In genomic region chr15:43508421-43508820, GRCh38 we compare ENCODE assay signal across 19 cellular contexts. TPM values are rescaled to one million over a fixed set of nuclear protein-coding genes. Genes with fewer than 3 reads are reported as not detected.
DNase-seq lines count a peak whose midpoint lies in the region; ATAC-seq and TF ChIP-seq lines count a peak whose summit lies in the region.
"Had no signal": no experiment of that assay in that cellular context is flagged by ENCODE, and none has a peak within 500 bp of the region (broad histone marks: within the 10 kb centered on the region; RNA-seq: fewer than 3 reads in every experiment).

No MANE protein-coding gene starts in this region.

- H3K4me3 Mint-ChIP-seq in T-helper 1 cell treated with Interleukin-12 subunit alpha and Interleukin-12 subunit beta and Interleukin-4 antibody, amounts not matched to agents 30 μg/mL and 1 μg/mL, for 36 hours = peak overlapping the region; percentile 56
- H3K4me3 Mint-ChIP-seq in Calu3 (ENCODE audit: low read depth, unreplicated experiment) = no peak overlapping the region
- H3K4me3 Mint-ChIP-seq: activated CD8-positive, alpha-beta T cell treated with anti-CD3 and anti-CD28 coated beads for 36 hours had no signal

- H3K27me3 Mint-ChIP-seq in T-helper 1 cell treated with Interleukin-12 subunit alpha and Interleukin-12 subunit beta and Interleukin-4 antibody, amounts not matched to agents 30 μg/mL and 1 μg/mL, for 36 hours (ENCODE audit: low read depth) = no peaks in the 10 kb centered on the region
- peaks cover 20% of the 10 kb centered on the region for H3K27me3 Mint-ChIP-seq in Calu3 (ENCODE audit: unreplicated experiment)

- peaks cover 21% of the 10 kb centered on the region for H3K4me1 ChIP-seq in hepatocyte (ENCODE audit: insufficient read depth)

- intact Hi-C loops in Calu3 (cut with micrococcal nuclease; ENCODE audit: unreplicated experiment) = no loop called here

- CTCF ChIA-PET in Calu3 (lab: Charles Lee) = no interaction called here

- no peak for ATAC-seq in GM21367 (IDR thresholded peaks at IDR 0.05; ENCODE audit: unreplicated experiment)
- ATAC-seq: activated CD8-positive, alpha-beta T cell treated with anti-CD3 and anti-CD28 coated beads for 36 hours; GM12878; mucosa of descending colon had no signal

- no peak overlapping the region for H3K4me3 ChIP-seq in SK-N-MC
- H3K4me3 ChIP-seq in hepatocyte = no peak overlapping the region
- no peak overlapping the region for H3K4me3 ChIP-seq in skin epidermis
- H3K4me3 ChIP-seq: GM12878, mucosa of descending colon had no signal

- no peak overlapping the region for H3K4me2 ChIP-seq in hepatocyte
- H3K4me2 ChIP-seq: KMS-11 had no signal

- TF ChIP-seq CTCF in hepatocyte (IDR thresholded peaks at IDR 0.05; ENCODE audit: poor library complexity) = no peak
- TF ChIP-seq CTCF in Calu3 (IDR thresholded peaks at IDR 0.05; ENCODE audit: unreplicated experiment) = no peak

- H3K9ac ChIP-seq in SK-N-MC (ENCODE audit: insufficient read length) = no peak overlapping the region
- H3K9ac ChIP-seq: KMS-11 had no signal

- no peaks in the 10 kb centered on the region for H3K79me2 ChIP-seq in hepatocyte

- H3K4me1 Mint-ChIP-seq in T-helper 1 cell treated with Interleukin-12 subunit alpha and Interleukin-12 subunit beta and Interleukin-4 antibody, amounts not matched to agents 30 μg/mL and 1 μg/mL, for 36 hours (ENCODE audit: low read depth) = peaks cover 38% of the 10 kb centered on the region
- H3K4me1 Mint-ChIP-seq in Calu3 (ENCODE audit: low read depth, unreplicated experiment) = peaks cover 10% of the 10 kb centered on the region

- 57% methylated on average over 1 of the region's 1 CpG for WGBS in hepatocyte (ENCODE audit: low lambda C conversion rate, missing lambda C conversion rate)

- H3K36me3 Mint-ChIP-seq in T-helper 1 cell treated with Interleukin-12 subunit alpha and Interleukin-12 subunit beta and Interleukin-4 antibody, amounts not matched to agents 30 μg/mL and 1 μg/mL, for 36 hours (ENCODE audit: low read depth) = peaks cover 11% of the 10 kb centered on the region
- H3K36me3 Mint-ChIP-seq in Calu3 (ENCODE audit: insufficient read depth, unreplicated experiment) = peaks cover 16% of the 10 kb centered on the region

- H3K36me3 ChIP-seq in SK-N-MC (ENCODE audit: insufficient read depth, low read length) (no peaks in the 10 kb centered on the region), hepatocyte (replicated peaks; ENCODE audit: insufficient read depth, low read depth) (no peaks in the 10 kb centered on the region)

- no peaks in the 10 kb centered on the region for H3K9me2 ChIP-seq in hepatocyte (replicated peaks; ENCODE audit: insufficient read depth)

- no peaks in the 10 kb centered on the region for H4K20me1 ChIP-seq in hepatocyte (ENCODE audit: insufficient read depth, poor library complexity, severe bottlenecking)

- H3K27ac Mint-ChIP-seq in T-helper 1 cell treated with Interleukin-12 subunit alpha and Interleukin-12 subunit beta and Interleukin-4 antibody, amounts not matched to agents 30 μg/mL and 1 μg/mL, for 36 hours = peak overlapping the region; percentile 9
- H3K27ac Mint-ChIP-seq in Calu3 (ENCODE audit: unreplicated experiment) = no peak overlapping the region
- H3K27ac Mint-ChIP-seq: activated CD8-positive, alpha-beta T cell treated with anti-CD3 and anti-CD28 coated beads for 36 hours; activated T-helper 1 cell treated with anti-CD3 and anti-CD28 coated beads, Interleukin-12 subunit alpha, Interleukin-12 subunit beta, Interleukin-2, Interleukin-4 antibody, amounts not matched to agents 30 ng/mL and 10 ng/mL and 1 ng/mL, durations not matched to agents 14 hours and 24 hours and 36 hours had no signal

- H3K27ac ChIP-seq in SK-N-MC (peak overlapping the region; percentile 40; the same call in 1 of the 2 replicates), hepatocyte (peak overlapping the region; percentile 91), skin epidermis (peak overlapping the region in 14 of 21 experiments; percentile 7 to 88 (median 51))
- H3K27ac ChIP-seq: HL-60, KMS-11 had no signal

- BruUV-seq in Calu3 (replicated peaks; lab: Mats Ljungman, UMichigan) = no TSS peak

- no peak overlapping the region for H2AFZ ChIP-seq in hepatocyte

- H3K27me3 ChIP-seq in hepatocyte = peaks cover 4% of the 10 kb centered on the region

- DNase-seq in T-helper 1 cell = no peak
- no peak for DNase-seq in SK-N-MC (ENCODE audit: low read depth, low spot score)
- DNase-seq in hepatocyte (ENCODE audit: low spot score) = no peak
- no peak for DNase-seq in Calu3
- no peak for DNase-seq in NCI-H1417 (lab: John Stamatoyannopoulos, UW)
- DNase-seq: activated CD8-positive, alpha-beta T cell treated with anti-CD3 and anti-CD28 coated beads for 36 hours; Caco-2; cortex of kidney; GOT3; kidney glomerular epithelial cell; mucosa of descending colon; SIG-M5 had no signal

- H3K9me3 Mint-ChIP-seq in T-helper 1 cell treated with Interleukin-12 subunit alpha and Interleukin-12 subunit beta and Interleukin-4 antibody, amounts not matched to agents 30 μg/mL and 1 μg/mL, for 36 hours = no peaks in the 10 kb centered on the region
- no peaks in the 10 kb centered on the region for H3K9me3 Mint-ChIP-seq in Calu3 (ENCODE audit: low read depth, unreplicated experiment)
- H3K9me3 Mint-ChIP-seq: activated CD8-positive, alpha-beta T cell treated with anti-CD3 and anti-CD28 coated beads for 36 hours; activated T-helper 1 cell treated with anti-CD3 and anti-CD28 coated beads, Interleukin-12 subunit alpha, Interleukin-12 subunit beta, Interleukin-2, Interleukin-4 antibody, amounts not matched to agents 30 ng/mL and 10 ng/mL and 1 ng/mL, durations not matched to agents 14 hours and 24 hours and 36 hours had no signal

- no peaks in the 10 kb centered on the region for H3K9me3 ChIP-seq in SK-N-MC (ENCODE audit: low read depth, low read length)
- H3K9me3 ChIP-seq in hepatocyte (ENCODE audit: low read depth) = no peaks in the 10 kb centered on the region
- H3K9me3 ChIP-seq: Caco-2, mucosa of descending colon had no signal

RNA-seq across cellular contexts. Expression of gene MAP1A, which starts 9.0 kb away (rescaled TPM):
- total RNA-seq in hepatocyte = 6.7 and 9.5 TPM in 2 replicates
- polyA plus RNA-seq in hepatocyte = 7.2 and 7.3 TPM in 2 replicates
- 0.05 and 0.27 TPM in 2 replicates for total RNA-seq in Calu3 (2022)

RNA-seq across cellular contexts. Expression of gene TP53BP1, which starts 15.5 kb away (rescaled TPM):
- total RNA-seq in hepatocyte (36.9 and 46.8 TPM in 2 replicates), Calu3 (2022) (36.2 and 39.9 TPM in 2 replicates)
- polyA plus RNA-seq in hepatocyte = 16.5 and 16.6 TPM in 2 replicates

Comparison
In these comparisons a context has a peak if more than half of its experiments do, and no peak if none do; other contexts are left out.
1. H3K27ac ChIP-seq: peak in every context shown above with its lines; median percentile 91 in hepatocyte; 51 in skin epidermis; 40 in SK-N-MC.